Comparison of ENCODE assay signal across 16 cellular contexts in the genomic region with DNA sequence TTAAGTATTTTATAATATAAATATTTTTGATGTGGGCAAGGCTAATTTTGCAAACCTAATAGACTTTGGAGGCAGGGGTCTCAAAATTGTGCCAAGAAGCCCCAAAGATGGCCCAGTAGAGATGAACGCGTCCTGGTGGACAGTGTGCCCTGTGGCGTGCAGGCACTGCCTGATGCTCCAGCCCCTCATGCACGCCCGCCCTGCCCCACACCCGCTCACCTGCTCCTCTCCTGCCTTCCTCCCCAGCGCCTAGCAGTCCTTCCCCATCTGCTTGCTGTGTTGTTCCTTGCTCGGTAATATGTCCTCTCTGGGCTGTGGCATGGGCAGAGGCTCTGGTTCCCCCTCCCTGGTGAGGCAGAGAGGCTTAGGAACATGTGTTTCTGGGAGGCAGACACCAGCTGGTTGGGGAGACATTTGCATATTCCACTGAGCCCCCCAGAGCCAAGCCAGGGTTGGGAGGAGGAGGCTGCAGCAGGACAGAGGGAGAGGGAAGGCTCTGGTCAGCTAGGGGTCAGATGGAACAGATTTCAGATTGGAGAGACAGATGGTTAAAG.
"Had no signal": no experiment of that assay in that cellular context is flagged by ENCODE, and none has a peak within 500 bp of the region (broad histone marks: within the 10 kb centered on the region; RNA-seq: fewer than 3 reads in every experiment).

No MANE protein-coding gene starts in this region.

- H3K4me1 Mint-ChIP-seq: naive B cell; stimulated activated effector memory CD8-positive, alpha-beta T cell treated with anti-CD3 and anti-CD28 coated beads, Interleukin-12 subunit alpha, Interleukin-12 subunit beta, amount 100 ng/mL, for 72 hours had no signal

- H3K36me3 Mint-ChIP-seq: stimulated activated effector memory CD8-positive, alpha-beta T cell treated with anti-CD3 and anti-CD28 coated beads, Interleukin-12 subunit alpha, Interleukin-12 subunit beta, amount 100 ng/mL, for 72 hours had no signal

- H3K27ac Mint-ChIP-seq: naive B cell; nephron; stimulated activated effector memory CD8-positive, alpha-beta T cell treated with anti-CD3 and anti-CD28 coated beads, Interleukin-12 subunit alpha, Interleukin-12 subunit beta, amount 100 ng/mL, for 72 hours had no signal

- H3K9me3 Mint-ChIP-seq: nephron had no signal

- DNase-seq: effector memory CD4-positive, alpha-beta T cell; heart right ventricle; hypothalamus; kidney glomerular epithelial cell; mesendoderm; naive B cell; psoas muscle; retina; right lobe of liver; stimulated activated CD4-positive, alpha-beta T cell treated with anti-CD3 and anti-CD28 coated beads, Interleukin-4, amount 100 ng/mL, for 1 hour; stimulated activated CD8-positive, alpha-beta memory T cell treated with anti-CD3 and anti-CD28 coated beads, Interleukin-4, amount 100 ng/mL, for 48 hours; stimulated activated naive CD8-positive, alpha-beta T cell treated with anti-CD3 and anti-CD28 coated beads, Interleukin-15, Interleukin-2, amounts not matched to agents 100 U/mL and 50 U/mL, for 24 hours; tibial artery; upper lobe of right lung had no signal

- H3K4me3 Mint-ChIP-seq: naive B cell; nephron; stimulated activated effector memory CD8-positive, alpha-beta T cell treated with anti-CD3 and anti-CD28 coated beads, Interleukin-12 subunit alpha, Interleukin-12 subunit beta, amount 100 ng/mL, for 72 hours had no signal
